Comparison of ENCODE assay signal across 28 cellular contexts in genomic region chr9:132183134-132183533, GRCh38. TPM values are rescaled to one million over a fixed set of nuclear protein-coding genes. Genes with fewer than 3 reads are reported as not detected.
DNase-seq lines count a peak whose midpoint lies in the region; ATAC-seq, FAIRE-seq and TF ChIP-seq lines count a peak whose summit lies in the region.
"Had no signal": no experiment of that assay in that cellular context is flagged by ENCODE, and none has a peak within 500 bp of the region (broad histone marks: within the 10 kb centered on the region; RNA-seq: fewer than 3 reads in every experiment).

No MANE protein-coding gene starts in this region.

- TF ChIP-seq EP300 in H1 (IDR thresholded peaks at IDR 0.05; ENCODE audit: borderline replicate concordance in 1 of 2, low read depth in 2 of 2, low read length in 2 of 2) (no peak), upper lobe of left lung (IDR thresholded peaks at IDR 0.05) (no peak)

- TF ChIP-seq CTCF in H1 (IDR thresholded peaks at IDR 0.05; ENCODE audit: control extremely low read depth in 1 of 3, insufficient read depth in 1 of 3, low read depth in 1 of 3, low read length in 3 of 3) (no peak), upper lobe of left lung (IDR thresholded peaks at IDR 0.05) (no peak)

- no peak overlapping the region for H4K5ac ChIP-seq in H1 (ENCODE audit: insufficient read length, low read depth, low read length)

- H2AFZ ChIP-seq in H1 (ENCODE audit: low read length) = no peak overlapping the region
- H2AFZ ChIP-seq: hepatocyte had no signal

- H4K8ac ChIP-seq in H1 (ENCODE audit: extremely low read depth, insufficient read depth, low read length) = no peak overlapping the region

- H3K14ac ChIP-seq in H1 (ENCODE audit: insufficient read length) = no peak overlapping the region

- H3K36me3 ChIP-seq in H1 (ENCODE audit: control insufficient read depth in 2 of 4, insufficient read depth in 4 of 4, low read length in 3 of 4) (no peaks in the 10 kb centered on the region), upper lobe of left lung (no peaks in the 10 kb centered on the region)
- H3K36me3 ChIP-seq: lower lobe of right lung, thyroid gland had no signal

- TF ChIP-seq POLR2A in H1 (IDR thresholded peaks at IDR 0.05; ENCODE audit: control extremely low read depth in 1 of 2, low read depth in 2 of 2, low read length in 2 of 2) (no peak), upper lobe of left lung (IDR thresholded peaks at IDR 0.05) (no peak)

- H3K4ac ChIP-seq in H1 (replicated peaks; ENCODE audit: insufficient read length, low read depth, low read length) = no peak overlapping the region

- no peak overlapping the region for H4K91ac ChIP-seq in H1 (replicated peaks; ENCODE audit: insufficient read length, low read length)

- H2BK12ac ChIP-seq in H1 (ENCODE audit: low read depth, low read length) = peak overlapping the region; percentile 81; the same call in 1 of the 2 replicates

- no peaks in the 10 kb centered on the region for H4K20me1 ChIP-seq in H1 (replicated peaks in 1 of 2; ENCODE audit: control insufficient read depth in 1 of 2, insufficient read depth in 2 of 2, low read length in 2 of 2)

- H3K4me1 ChIP-seq in H1 (replicated peaks in 1 of 4; ENCODE audit: control insufficient read depth in 3 of 4, insufficient read depth in 4 of 4, low read length in 3 of 4) (peaks cover 8 to 48% (median 35%) of the 10 kb centered on the region in 4 experiments), upper lobe of left lung (peaks cover 0 to 15% (median 4%) of the 10 kb centered on the region in 4 donors)
- H3K4me1 ChIP-seq: foreskin keratinocyte, lower lobe of right lung, thyroid gland had no signal

- no peak for FAIRE-seq in H1 (lab: Jason Lieb, UNC)
- FAIRE-seq: A204.1, GM12878, TTC549 had no signal

- no peak overlapping the region; the same call in 1 of the 2 replicates for H3K18ac ChIP-seq in H1 (ENCODE audit: extremely low read depth, low read length)

- no peaks in the 10 kb centered on the region for H3K23me2 ChIP-seq in H1 (ENCODE audit: low read depth, low read length)

- WGBS in H1 (ENCODE audit: extremely low coverage in 1 of 2, insufficient coverage in 1 of 2, insufficient read length in 1 of 2, insufficient replicate concordance in 2 of 2, low coverage in 1 of 2, low lambda C conversion rate in 2 of 2, missing lambda C conversion rate in 1 of 2), 2 experiments = 56% methylated on average over 8 of the region's 9 CpGs; no CpG with 5 or more reads in 1 of the 2 experiments
- WGBS in upper lobe of left lung, 2 donors = 52 to 61% methylated on average over 6 to 9 of the region's 9 CpGs

- H2BK20ac ChIP-seq in H1 (ENCODE audit: low read length) = peak overlapping the region; percentile 66

- H3K9ac ChIP-seq in H1 (replicated peaks in 1 of 4; ENCODE audit: extremely low read depth in 1 of 4, low read depth in 3 of 4, low read length in 3 of 4) = no peak overlapping the region

- H3K4me3 ChIP-seq in H1 (ENCODE audit: extremely low read depth in 1 of 4, insufficient read depth in 2 of 4, low read depth in 3 of 4, low read length in 4 of 4) = no peak overlapping the region
- H3K4me3 ChIP-seq in upper lobe of left lung = no peak overlapping the region
- H3K4me3 ChIP-seq: GM12878, hepatocyte, lower lobe of right lung, skin epidermis, thyroid gland had no signal

- H3K79me2 ChIP-seq in H1 (ENCODE audit: control insufficient read depth in 1 of 2, insufficient read depth in 2 of 2, low read length in 2 of 2) = no peaks in the 10 kb centered on the region
- H3K79me2 ChIP-seq: hepatocyte had no signal

- H2BK120ac ChIP-seq in H1 (replicated peaks; ENCODE audit: low read depth, low read length) = no peak overlapping the region

- H2BK5ac ChIP-seq in H1 (ENCODE audit: low read depth, low read length) = peak overlapping the region; percentile 7; the same call in 1 of the 2 replicates

- ATAC-seq in upper lobe of left lung (ENCODE audit: low FRiP score in 2 of 2) = no peak
- ATAC-seq: activated CD8-positive, alpha-beta T cell treated with anti-CD3 and anti-CD28 coated beads, Interleukin-2, amount 10 ng/mL, durations not matched to agents 7 days and 5 days; activated T-cell treated with anti-CD3 and anti-CD28 coated beads, Interleukin-2, amount 50 U/mL, for 4 hours; foreskin keratinocyte; GM12878; stimulated activated effector memory CD8-positive, alpha-beta T cell treated with anti-CD3 and anti-CD28 coated beads, Interleukin-12 subunit alpha, Interleukin-12 subunit beta, amount 100 ng/mL, for 72 hours had no signal

- CTCF ChIA-PET in H1 (lab: Charles Lee; ENCODE audit: partially characterized antibody) = interaction anchor here (0.7 to 15.4 kb wide), 22 partner anchors 14 to 312 kb away, joined by 3 to 203 read pairs (median 4); no protein-coding TSS in a partner anchor

- POLR2A ChIA-PET in H1 (lab: Charles Lee; ENCODE audit: partially characterized antibody) = interaction anchor here (1.1 to 1.5 kb wide), 3 partner anchors 11 to 20 kb away, joined by 3 to 4 read pairs (median 3); no protein-coding TSS in a partner anchor

- H3K23ac ChIP-seq in H1 (ENCODE audit: insufficient read length) = no peak overlapping the region

- H3K4me2 ChIP-seq in H1 (ENCODE audit: insufficient read depth in 1 of 2, low read depth in 2 of 2, low read length in 2 of 2) = peak overlapping the region in 1 of 2 experiments; percentile 4; a peak in 1 of 4 replicates
- H3K4me2 ChIP-seq: hepatocyte had no signal

- H3K27me3 ChIP-seq in H1 (replicated peaks in 1 of 4; ENCODE audit: control insufficient read depth in 3 of 4, extremely low read depth in 1 of 4, insufficient read depth in 3 of 4, low read length in 3 of 4) = peaks cover 0 to 16% (median 15%) of the 10 kb centered on the region in 4 experiments; a peak in 6 of 7 replicates
- peaks cover 0 to 3% (median 0%) of the 10 kb centered on the region in 4 donors for H3K27me3 ChIP-seq in upper lobe of left lung
- H3K27me3 ChIP-seq: neutrophil, thyroid gland had no signal

- H3K27ac ChIP-seq in H1 (ENCODE audit: low read depth, low read length) = no peak overlapping the region
- no peak overlapping the region for H3K27ac ChIP-seq in upper lobe of left lung
- H3K27ac ChIP-seq: foreskin keratinocyte, hepatocyte, lower lobe of right lung, neutrophil, skin epidermis, thyroid gland had no signal

- peak overlapping the region; percentile 53 for H2AK5ac ChIP-seq in H1 (ENCODE audit: low read depth, low read length)

- H3K9me3 ChIP-seq in H1 (ENCODE audit: insufficient read depth in 2 of 2, low read depth in 1 of 2, low read length in 1 of 2) = no peaks in the 10 kb centered on the region
- no peaks in the 10 kb centered on the region for H3K9me3 ChIP-seq in upper lobe of left lung
- H3K9me3 ChIP-seq: lower lobe of right lung, neutrophil, thyroid gland had no signal

- no peak for TF ChIP-seq RAD21 in H1 (IDR thresholded peaks at IDR 0.05 in 1 of 2, conservative IDR thresholded peaks at IDR 0.05 in 1 of 2; ENCODE audit: low read depth in 2 of 2, low read length in 2 of 2)

- H3K79me1 ChIP-seq in H1 (ENCODE audit: low read depth, low read length) = no peaks in the 10 kb centered on the region

- no peak overlapping the region for H3K56ac ChIP-seq in H1 (replicated peaks; ENCODE audit: insufficient read length, low read depth, low read length)

- peak overlapping the region; percentile 83 for H2BK15ac ChIP-seq in H1 (ENCODE audit: low read length)

- DNase-seq in NCI-H82 (lab: John Stamatoyannopoulos, UW) (peak; percentile 63), NCI-H82 treated with DMSO at 0.1 percent for 48 hours (lab: John Stamatoyannopoulos, UW; ENCODE audit: unreplicated experiment) (no peak), SK-N-DZ (ENCODE audit: low spot score) (peak; percentile 54), H1 (ENCODE audit: low read depth in 1 of 2, low spot score in 2 of 2) (no peak), upper lobe of left lung (peak; percentile 31 to 41), islet precursor cell (no peak), NCI-H2227 (lab: John Stamatoyannopoulos, UW; ENCODE audit: unreplicated experiment) (no peak), superior temporal gyrus (ENCODE audit: extremely low spot score) (no peak)
- DNase-seq: activated CD4-positive, alpha-beta T cell treated with anti-CD3 and anti-CD28 coated beads for 1 hour; activated CD8-positive, alpha-beta T cell treated with anti-CD3 and anti-CD28 coated beads, Interleukin-2, amount 10 ng/mL, durations not matched to agents 7 days and 5 days; activated naive CD4-positive, alpha-beta T cell; activated T-cell treated with anti-CD3 and anti-CD28 coated beads, Interleukin-2, amount 50 U/mL, for 4 hours; COR-L47; effector CD4-positive, alpha-beta T cell; foreskin keratinocyte; lower lobe of right lung; NCI-H1105; NCI-H748 treated with DMSO at 0.1 percent for 48 hours; stimulated activated CD4-positive, alpha-beta T cell treated with anti-CD3 and anti-CD28 coated beads, Interleukin-1b, Interleukin-23, amount 100 ng/mL, for 48 hours; T-helper 1 cell; thyroid gland had no signal

TF ChIP-seq in H1, 55 proteins besides CTCF, POLR2A, EP300 and RAD21 (continues in another document):
- TF ChIP-seq KDM4A (IDR thresholded peaks at IDR 0.05; ENCODE audit: low read depth, low read length, severe bottlenecking) = no peak
- TF ChIP-seq ZNF274 (IDR thresholded peaks at IDR 0.05; ENCODE audit: borderline replicate concordance, extremely low read depth, low read length) = no peak
- no peak for TF ChIP-seq CHD2 (IDR thresholded peaks at IDR 0.05; ENCODE audit: low read length)
- TF ChIP-seq TAF1 (IDR thresholded peaks at IDR 0.05; ENCODE audit: low read depth, low read length) = no peak
- TF ChIP-seq POU5F1 (IDR thresholded peaks at IDR 0.05; ENCODE audit: low read depth, low read length) = no peak
- TF ChIP-seq SP2 (IDR thresholded peaks at IDR 0.05; ENCODE audit: low read length) = no peak
- TF ChIP-seq SUZ12 (IDR thresholded peaks at IDR 0.05; ENCODE audit: low read length) = no peak
- no peak for TF ChIP-seq CBX5 (IDR thresholded peaks at IDR 0.05; ENCODE audit: low read depth, low read length)
- TF ChIP-seq KDM1A (IDR thresholded peaks at IDR 0.05; ENCODE audit: borderline replicate concordance, low read length) = no peak
- no peak for TF ChIP-seq MAFK (IDR thresholded peaks at IDR 0.05; ENCODE audit: low read depth, low read length)
- no peak for TF ChIP-seq NRF1 (IDR thresholded peaks at IDR 0.05; ENCODE audit: low read depth, low read length)

RNA-seq across cellular contexts. Expression of gene NTNG2, which starts 21.3 kb away (rescaled TPM):
- polyA plus RNA-seq in SK-N-DZ (2014; cell fraction: cytosol; rRNA removed) = 0.89 and 1.5 TPM in 2 replicates
- 17.6 and 20.7 TPM in 2 replicates for polyA plus RNA-seq in SK-N-DZ (2014; cell fraction: nucleus; rRNA removed)
- total RNA-seq in H1 (2021; fragmentation: NEBNext Ultra II Directional; extraction: Animal tissue kit (Norgen Biotek cat#: 25700)) = 0.52 and 1.4 TPM in 2 replicates
- 1.2 and 1.5 TPM in 2 replicates for polyA plus RNA-seq in H1 (2011; rRNA removed)
- polyA plus RNA-seq in H1 (2011; cell fraction: cytosol; rRNA removed) = 2.6 TPM
- polyA plus RNA-seq in H1 (2011; cell fraction: nucleus; rRNA removed) = 2.6 TPM
- polyA plus RNA-seq in H1 (2012, experiment 1 of 2) = 0.29 to 2.3 TPM (median 1.3 TPM) in 4 replicates
- polyA plus RNA-seq in H1 (2012, experiment 2 of 2) = 0.37 TPM
- 0.30 TPM for polyA plus RNA-seq in H1 (2013, experiment 1 of 2)
- 0.61 TPM for polyA plus RNA-seq in H1 (2013, experiment 2 of 2)
- polyA minus RNA-seq in H1 (2011; rRNA and poly(A)+ RNA removed) = 0.57 and 0.80 TPM in 2 replicates
- 1.7 TPM for polyA minus RNA-seq in H1 (2011; cell fraction: cytosol; rRNA and poly(A)+ RNA removed)
- polyA minus RNA-seq in H1 (2011; cell fraction: nucleus; rRNA and poly(A)+ RNA removed) = 1.1 TPM
- total RNA-seq in upper lobe of left lung = 1 to 10 TPM; 2.1 to 8.2 (median 4.3) TPM

Comparison
In these comparisons a context has a peak if more than half of its experiments do, and no peak if none do; other contexts are left out.
1. DNase-seq: peak in NCI-H82 (single experiment), SK-N-DZ (single experiment) and upper lobe of left lung (2 of 2); none in NCI-H82 treated with DMSO at 0.1 percent for 48 hours (single experiment), H1 (0 of 2), islet precursor cell (single experiment), NCI-H2227 (single experiment) and superior temporal gyrus (single experiment).